ENCODE assay signal across 17 cellular contexts in genomic region chrX:93468075-93468474, GRCh38.
DNase-seq lines count a peak whose midpoint lies in the region; ATAC-seq and TF ChIP-seq lines count a peak whose summit lies in the region.
"Had no signal": no experiment of that assay in that cellular context is flagged by ENCODE, and none has a peak within 500 bp of the region (broad histone marks: within the 10 kb centered on the region; RNA-seq: fewer than 3 reads in every experiment).

No MANE protein-coding gene starts in this region.

- H3K9me1 ChIP-seq in IMR-90 (ENCODE audit: insufficient read depth, low read length), result no peaks in the 10 kb centered on the region

- H3K79me1 ChIP-seq in IMR-90 (ENCODE audit: low read depth in 1 of 2, low read length in 2 of 2), result no peaks in the 10 kb centered on the region

- no peak for TF ChIP-seq RAD21 in IMR-90 (IDR thresholded peaks at IDR 0.05; ENCODE audit: low read length)

- H3K9ac ChIP-seq in IMR-90 (ENCODE audit: low read depth, low read length) (no peak overlapping the region), smooth muscle cell (ENCODE audit: low read depth) (no peak overlapping the region)
- H3K9ac ChIP-seq: BLaER1 treated with 17β-estradiol and CSF1 and Interleukin-3, amounts not matched to agents 10 nM and 100 nM had no signal

- BruUV-seq in IMR-90 (replicated peaks; lab: Mats Ljungman, UMichigan), result no TSS peak

- no peak overlapping the region for H4K8ac ChIP-seq in IMR-90 (ENCODE audit: low read depth in 2 of 2, low read length in 2 of 2)

- ATAC-seq in IMR-90 (ENCODE audit: low read depth), result no peak
- ATAC-seq: A549; CD8-positive, alpha-beta T cell; GM12878 had no signal

- H3K36me3 ChIP-seq in IMR-90 (ENCODE audit: control insufficient read depth, insufficient read depth, low read length) (no peaks in the 10 kb centered on the region), smooth muscle cell (ENCODE audit: low read depth) (no peaks in the 10 kb centered on the region)
- H3K36me3 ChIP-seq: BLaER1 treated with 17β-estradiol and CSF1 and Interleukin-3, amounts not matched to agents 10 nM and 100 nM had no signal

- no CpG with 5 or more reads among the region's 4 CpGs for WGBS in IMR-90 (ENCODE audit: extremely low coverage in 2 of 2, insufficient read length in 1 of 2), 2 experiments
- WGBS in smooth muscle cell (ENCODE audit: low lambda C conversion rate), result 91% methylated on average over 4 of the region's 4 CpGs

- H3K27me3 ChIP-seq in IMR-90 (ENCODE audit: control insufficient read depth, insufficient read depth, low read length), result no peaks in the 10 kb centered on the region
- no peaks in the 10 kb centered on the region for H3K27me3 ChIP-seq in smooth muscle cell (ENCODE audit: low read depth)

- H3K9me3 ChIP-seq in IMR-90 (ENCODE audit: control insufficient read depth, insufficient read depth, low read length) (no peaks in the 10 kb centered on the region; the same call in 1 of the 2 replicates), smooth muscle cell (replicated peaks; ENCODE audit: low read depth) (no peaks in the 10 kb centered on the region)
- H3K9me3 ChIP-seq: A549, Caco-2 had no signal

- no peak overlapping the region for H2BK5ac ChIP-seq in IMR-90 (ENCODE audit: low read depth, low read length, poor library complexity, severe bottlenecking)

- H2AK5ac ChIP-seq in IMR-90 (ENCODE audit: low read depth, low read length), result no peak overlapping the region

- no peak overlapping the region for H4K5ac ChIP-seq in IMR-90 (ENCODE audit: low read depth, low read length)

- POLR2A ChIA-PET in IMR-90 (lab: Charles Lee; ENCODE audit: unreplicated experiment), result no interaction called here

- CTCF ChIA-PET in IMR-90 (lab: Yijun Ruan, JAX), result no interaction called here

- H3K79me2 ChIP-seq in smooth muscle cell (ENCODE audit: low read depth), result no peaks in the 10 kb centered on the region

- no peak overlapping the region for H3K4ac ChIP-seq in IMR-90 (ENCODE audit: low read depth, low read length)

- H2AK9ac ChIP-seq in IMR-90 (replicated peaks; ENCODE audit: low read depth, low read length, poor library complexity), result no peak overlapping the region

- in situ Hi-C loops in IMR-90 (cut with MboI; ENCODE audit: low sequenced_read_pairs), result no loop called here

- no peak overlapping the region for H3K4me2 ChIP-seq in IMR-90 (ENCODE audit: low read depth, low read length)
- H3K4me2 ChIP-seq in smooth muscle cell, result no peak overlapping the region
- H3K4me2 ChIP-seq: A549; BLaER1 treated with 17β-estradiol and CSF1 and Interleukin-3, amounts not matched to agents 10 nM and 100 nM had no signal

- peak overlapping the region; percentile 8 for H2AFZ ChIP-seq in IMR-90 (replicated peaks; ENCODE audit: low read length, poor library complexity)
- H2AFZ ChIP-seq in smooth muscle cell (ENCODE audit: low read depth), result no peak overlapping the region

- no peak overlapping the region for H4K91ac ChIP-seq in IMR-90 (ENCODE audit: insufficient read depth, low read depth, low read length)

- no peak overlapping the region for H3K27ac ChIP-seq in IMR-90 (ENCODE audit: insufficient read depth, low read length)
- no peak overlapping the region for H3K27ac ChIP-seq in smooth muscle cell (ENCODE audit: low read depth)
- H3K27ac ChIP-seq: A549; BLaER1 treated with 17β-estradiol and CSF1 and Interleukin-3, amounts not matched to agents 10 nM and 100 nM; C4-2B had no signal

- no peak overlapping the region for H3K14ac ChIP-seq in IMR-90 (replicated peaks; ENCODE audit: low read depth, low read length)

- H3K4me3 ChIP-seq in IMR-90 (ENCODE audit: insufficient read depth, low read depth, low read length), result no peak overlapping the region
- no peak overlapping the region for H3K4me3 ChIP-seq in smooth muscle cell
- H3K4me3 ChIP-seq: A549; BLaER1 treated with 17β-estradiol and CSF1 and Interleukin-3, amounts not matched to agents 10 nM and 100 nM; GM12878 had no signal

- dilution Hi-C loops in IMR-90 (cut with HindIII; ENCODE audit: low sequenced_read_pairs, unreplicated experiment), result no loop called here

- no peak overlapping the region for H2BK20ac ChIP-seq in IMR-90 (ENCODE audit: low read depth, low read length)

- no peak for DNase-seq in IMR-90
- peak; percentile 19 for DNase-seq in posterior vena cava (ENCODE audit: low spot score)
- no peak for DNase-seq in smooth muscle cell (lab: John Stamatoyannopoulos, UW; ENCODE audit: unreplicated experiment)
- no peak for DNase-seq in COLO829 (ENCODE audit: low spot score)
- no peak for DNase-seq in A172 (ENCODE audit: low spot score)
- DNase-seq: 8988T; AML-193; Caco-2; Calu3; CD4-positive, alpha-beta T cell; CD8-positive, alpha-beta T cell; DMS79 treated with DMSO at 0.1 percent for 48 hours; GDM1 had no signal

- H2BK15ac ChIP-seq in IMR-90 (ENCODE audit: low read depth, low read length), result no peak overlapping the region

- H3F3A ChIP-seq in smooth muscle cell (ENCODE audit: low read depth), result no peaks in the 10 kb centered on the region

- no peak overlapping the region for H3K56ac ChIP-seq in IMR-90 (ENCODE audit: extremely low read depth, insufficient read depth, low read length)

- no peak for TF ChIP-seq POLR2A in IMR-90 (IDR thresholded peaks at IDR 0.05; ENCODE audit: low read depth, low read length)

- intact Hi-C loops in IMR-90 (cut with micrococcal nuclease) (no loop called here), posterior vena cava (cut with DNase I) (no loop called here)

- no peak overlapping the region for H2BK120ac ChIP-seq in IMR-90 (ENCODE audit: low read depth, low read length)

- TF ChIP-seq CTCF in IMR-90 (conservative IDR thresholded peaks at IDR 0.05; ENCODE audit: low read depth, low read length) (no peak), smooth muscle cell (IDR thresholded peaks at IDR 0.05; ENCODE audit: borderline replicate concordance, insufficient read depth, poor library complexity, severe bottlenecking) (no peak)

- H3K23ac ChIP-seq in IMR-90 (ENCODE audit: low read depth, low read length), result no peak overlapping the region

- H3K18ac ChIP-seq in IMR-90 (ENCODE audit: low read depth, low read length), result no peak overlapping the region

- no peaks in the 10 kb centered on the region for H3K4me1 ChIP-seq in IMR-90 (ENCODE audit: control insufficient read depth, insufficient read depth, low read length)
- no peaks in the 10 kb centered on the region for H3K4me1 ChIP-seq in smooth muscle cell (ENCODE audit: low read depth)
- H3K4me1 ChIP-seq: A549; BLaER1 treated with 17β-estradiol and CSF1 and Interleukin-3, amounts not matched to agents 10 nM and 100 nM; Caco-2 had no signal

- no peaks in the 10 kb centered on the region for H4K20me1 ChIP-seq in IMR-90 (ENCODE audit: insufficient read depth, low read length)
- no peaks in the 10 kb centered on the region for H4K20me1 ChIP-seq in smooth muscle cell (ENCODE audit: low read depth)

TF ChIP-seq in IMR-90, 13 proteins besides CTCF, POLR2A, EP300 and RAD21:
- TF ChIP-seq MAZ (IDR thresholded peaks at IDR 0.05; ENCODE audit: borderline replicate concordance, low read depth, low read length), result no peak
- no peak for TF ChIP-seq CEBPB (IDR thresholded peaks at IDR 0.05; ENCODE audit: low read depth, low read length)
- TF ChIP-seq ELK1 (IDR thresholded peaks at IDR 0.05; ENCODE audit: borderline replicate concordance, low read depth, low read length), result no peak
